Comparison of ENCODE assay signal across 22 cellular contexts in the genomic region with DNA sequence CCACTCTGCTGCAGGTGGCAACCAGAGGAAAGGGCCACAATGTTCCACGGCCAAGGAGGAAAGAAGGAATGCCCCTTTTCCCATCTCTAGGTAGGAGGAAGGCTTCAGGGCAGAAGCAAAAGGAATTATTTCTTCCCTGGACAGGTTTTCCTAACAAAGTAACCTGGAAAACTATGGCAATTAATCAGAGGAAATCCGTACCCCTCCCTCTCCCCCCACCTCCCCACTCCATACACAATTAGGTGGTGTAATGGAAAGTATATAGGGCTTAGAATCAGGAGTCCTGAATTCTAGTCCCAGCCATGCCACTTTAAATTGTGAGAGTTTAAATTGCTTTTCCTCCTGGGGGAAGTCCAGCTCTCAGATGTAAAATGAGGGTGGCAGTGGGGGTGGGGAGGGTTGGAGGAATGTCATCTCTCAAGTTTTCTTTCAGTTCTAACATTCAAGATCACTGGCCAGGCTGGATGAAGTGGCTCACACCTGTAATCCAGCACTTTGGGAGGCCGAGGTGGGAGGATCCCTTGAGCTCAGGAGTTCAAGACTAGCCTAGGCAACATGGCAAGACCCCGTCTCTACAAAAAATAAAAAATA. TPM values are rescaled to one million over a fixed set of nuclear protein-coding genes. Genes with fewer than 3 reads are reported as not detected.
DNase-seq lines count a peak whose midpoint lies in the region; ATAC-seq and TF ChIP-seq lines count a peak whose summit lies in the region.
"Had no signal": no experiment of that assay in that cellular context is flagged by ENCODE, and none has a peak within 500 bp of the region (broad histone marks: within the 10 kb centered on the region; RNA-seq: fewer than 3 reads in every experiment).

No MANE protein-coding gene starts in this region.

- intact Hi-C loops in sciatic nerve (cut with DNase I): no loop called here

- WGBS in HUES64: 64% methylated on average over 4 of the region's 4 CpGs

- H3K27me3 ChIP-seq in BLaER1 (peaks cover 95% of the 10 kb centered on the region), HUES64 (ENCODE audit: insufficient read depth, low read length) (peaks cover 79% of the 10 kb centered on the region), neural progenitor cell (peaks cover 78% of the 10 kb centered on the region)

- DNase-seq in coronary artery (ENCODE audit: low spot score): no peak
- no peak for DNase-seq in neural progenitor cell (ENCODE audit: low spot score)
- no peak for DNase-seq in foreskin melanocyte
- DNase-seq in EL: no peak
- DNase-seq in sciatic nerve (ENCODE audit: low spot score): no peak
- DNase-seq: DMS153, HCEC 1CT, NCI-H774 had no signal

- H3K27ac Mint-ChIP-seq in neural progenitor cell: no peak overlapping the region
- H3K27ac Mint-ChIP-seq: activated CD8-positive, alpha-beta memory T cell treated with anti-CD3 and anti-CD28 coated beads, Interleukin-2, amount 10 ng/mL, durations not matched to agents 7 days and 5 days; activated naive CD4-positive, alpha-beta T cell treated with anti-CD3 and anti-CD28 coated beads, Interleukin-2, amount 50 U/mL, for 72 hours; CD8-positive, alpha-beta T cell; stimulated activated memory B cell treated with anti-CD40 and anti-IgM and Interleukin-4, amounts not matched to agents 10 μg/mL and 1 μg/mL and 100 μg/mL, for 72 hours; T-helper 1 cell treated with Interleukin-12 subunit alpha and Interleukin-12 subunit beta and Interleukin-4 antibody, amounts not matched to agents 30 μg/mL and 1 μg/mL, for 36 hours had no signal

- H3K9me3 ChIP-seq in BLaER1: no peaks in the 10 kb centered on the region
- no peaks in the 10 kb centered on the region for H3K9me3 ChIP-seq in HUES64 (ENCODE audit: insufficient read depth, low read depth, low read length)
- no peaks in the 10 kb centered on the region for H3K9me3 ChIP-seq in neural progenitor cell (ENCODE audit: low read depth)
- H3K9me3 ChIP-seq: prostate gland, suprapubic skin had no signal

- peaks cover 49% of the 10 kb centered on the region for H3K4me1 Mint-ChIP-seq in neural progenitor cell

- peaks cover 57% of the 10 kb centered on the region for H3K4me1 ChIP-seq in BLaER1
- peaks cover 21% of the 10 kb centered on the region for H3K4me1 ChIP-seq in HUES64 (ENCODE audit: insufficient read depth, low read length)
- peaks cover 40% of the 10 kb centered on the region for H3K4me1 ChIP-seq in neural progenitor cell

- H3K27ac ChIP-seq in BLaER1: no peak overlapping the region
- no peak overlapping the region for H3K27ac ChIP-seq in HUES64 (ENCODE audit: low read depth, low read length)
- H3K27ac ChIP-seq in coronary artery: no peak overlapping the region
- no peak overlapping the region for H3K27ac ChIP-seq in neural progenitor cell
- H3K27ac ChIP-seq: PC-9, prostate gland, suprapubic skin had no signal

- peaks cover 2% of the 10 kb centered on the region for H3K9me3 Mint-ChIP-seq in neural progenitor cell
- H3K9me3 Mint-ChIP-seq: activated CD4-positive, alpha-beta T cell treated with anti-CD3 and anti-CD28 coated beads, Interleukin-2, amount 10 ng/mL, durations not matched to agents 24 days and 14 days; activated naive CD4-positive, alpha-beta T cell treated with anti-CD3 and anti-CD28 coated beads, Interleukin-2, amount 50 U/mL, for 72 hours; activated T-helper 1 cell treated with anti-CD3 and anti-CD28 coated beads, Interleukin-12 subunit alpha, Interleukin-12 subunit beta, Interleukin-2, Interleukin-4 antibody, amounts not matched to agents 30 ng/mL and 10 ng/mL and 1 ng/mL, durations not matched to agents 14 hours and 24 hours and 36 hours; CD8-positive, alpha-beta T cell; stimulated activated memory B cell treated with anti-CD40 and anti-IgM and Interleukin-4, amounts not matched to agents 10 μg/mL and 1 μg/mL and 100 μg/mL, for 72 hours; T-helper 1 cell treated with Interleukin-12 subunit alpha and Interleukin-12 subunit beta and Interleukin-4 antibody, amounts not matched to agents 30 μg/mL and 1 μg/mL, for 36 hours had no signal

- H3K36me3 Mint-ChIP-seq in neural progenitor cell: peaks cover 16% of the 10 kb centered on the region

- H3K4me3 Mint-ChIP-seq in neural progenitor cell: peak overlapping the region; percentile 81

- ATAC-seq in HG02763 (IDR thresholded peaks at IDR 0.05; ENCODE audit: unreplicated experiment) (no peak), sciatic nerve (no peak)

- no peaks in the 10 kb centered on the region for H3K79me2 ChIP-seq in neural progenitor cell (ENCODE audit: low read depth)

- H3K36me3 ChIP-seq in BLaER1 (peaks cover 29% of the 10 kb centered on the region), HUES64 (ENCODE audit: insufficient read depth, low read length) (peaks cover 11% of the 10 kb centered on the region), neural progenitor cell (no peaks in the 10 kb centered on the region)
- H3K36me3 ChIP-seq: prostate gland had no signal

- TF ChIP-seq CTCF in coronary artery (IDR thresholded peaks at IDR 0.05) (no peak), neural progenitor cell (IDR thresholded peaks at IDR 0.05) (no peak)

- H3K9ac ChIP-seq in BLaER1 (no peak overlapping the region), HUES64 (ENCODE audit: low read depth, low read length) (no peak overlapping the region), neural progenitor cell (no peak overlapping the region)

- H3K27me3 Mint-ChIP-seq in neural progenitor cell (ENCODE audit: insufficient read depth, low read depth): peaks cover 75% of the 10 kb centered on the region

- peaks cover 52% of the 10 kb centered on the region for H3F3A ChIP-seq in neural progenitor cell (ENCODE audit: low read depth)

- H3K4me2 ChIP-seq in BLaER1 (peak overlapping the region; percentile 80), neural progenitor cell (peak overlapping the region; percentile 82)

- H3K4me3 ChIP-seq in BLaER1 (peak overlapping the region; percentile 58), HUES64 (ENCODE audit: low read length) (0 out of 2 replicates have a peak overlapping the region, but pooled peaks have one; percentile 45), coronary artery (peak overlapping the region; percentile 52), neural progenitor cell (peak overlapping the region; percentile 45)
- H3K4me3 ChIP-seq: PC-9, prostate gland had no signal

- H4K20me1 ChIP-seq in BLaER1 (peaks cover 96% of the 10 kb centered on the region), neural progenitor cell (ENCODE audit: low read depth) (peaks cover 37% of the 10 kb centered on the region)

- no peak overlapping the region for H2AFZ ChIP-seq in neural progenitor cell (replicated peaks)
- H2AFZ ChIP-seq: PC-9 had no signal

RNA-seq across cellular contexts. Expression of gene DHH, which starts 1.7 kb away (rescaled TPM):
- polyA plus RNA-seq in HUES64 (2013, experiment 1 of 2): not detected
- polyA plus RNA-seq in HUES64 (2013, experiment 2 of 2): not detected
- total RNA-seq in neural progenitor cell (ENCODE audit: low replicate concordance) (0.03 TPM in 1 of 2 replicates, not detected in the other), sciatic nerve (54.5 TPM)
- polyA plus RNA-seq: naive thymus-derived CD4-positive, alpha-beta T cell had no signal

RNA-seq across cellular contexts. Expression of gene LMBR1L, which starts 17.7 kb away (rescaled TPM):
- 28.1 TPM for polyA plus RNA-seq in HUES64 (2013, experiment 1 of 2)
- polyA plus RNA-seq in HUES64 (2013, experiment 2 of 2): 38.3 TPM
- total RNA-seq in neural progenitor cell (ENCODE audit: low replicate concordance) (32.7 and 69.5 TPM in 2 replicates), sciatic nerve (99.1 TPM)

RNA-seq across cellular contexts. Expression of gene RHEBL1, which starts 23.1 kb away (rescaled TPM):
- 4.0 TPM for polyA plus RNA-seq in HUES64 (2013, experiment 1 of 2)
- 3.9 TPM for polyA plus RNA-seq in HUES64 (2013, experiment 2 of 2)
- total RNA-seq in neural progenitor cell (ENCODE audit: low replicate concordance) (5.3 and 6.0 TPM in 2 replicates), sciatic nerve (2.7 TPM)

RNA-seq across cellular contexts. Expression of gene KMT2D, which starts 32.3 kb away (rescaled TPM):
- polyA plus RNA-seq in HUES64 (2013, experiment 1 of 2): 23.6 TPM
- 25.5 TPM for polyA plus RNA-seq in HUES64 (2013, experiment 2 of 2)
- total RNA-seq in neural progenitor cell (ENCODE audit: low replicate concordance) (19.0 and 31.3 TPM in 2 replicates), sciatic nerve (123 TPM)

RNA-seq across cellular contexts. Expression of gene TUBA1B, which starts 38.3 kb away (rescaled TPM):
- 2,373 TPM for polyA plus RNA-seq in HUES64 (2013, experiment 1 of 2)
- polyA plus RNA-seq in HUES64 (2013, experiment 2 of 2): 2,516 TPM
- total RNA-seq in neural progenitor cell (ENCODE audit: low replicate concordance) (2,741 and 4,208 TPM in 2 replicates), sciatic nerve (680 TPM)

Comparison
In these comparisons a context has a peak if more than half of its experiments do, and no peak if none do; other contexts are left out.
1. RNA of gene DHH, which starts 1.7 kb away (total RNA-seq): 54.5 TPM in sciatic nerve (single experiment); 0.03 TPM in neural progenitor cell; every median in the first group is over 10 times any median in the second.
2. Peak in every context shown above with its lines, with median percentiles within 50 percentile points of each other: H3K4me3 ChIP-seq.